Comparison of ENCODE assay signal across 25 cellular contexts in the genomic region with DNA sequence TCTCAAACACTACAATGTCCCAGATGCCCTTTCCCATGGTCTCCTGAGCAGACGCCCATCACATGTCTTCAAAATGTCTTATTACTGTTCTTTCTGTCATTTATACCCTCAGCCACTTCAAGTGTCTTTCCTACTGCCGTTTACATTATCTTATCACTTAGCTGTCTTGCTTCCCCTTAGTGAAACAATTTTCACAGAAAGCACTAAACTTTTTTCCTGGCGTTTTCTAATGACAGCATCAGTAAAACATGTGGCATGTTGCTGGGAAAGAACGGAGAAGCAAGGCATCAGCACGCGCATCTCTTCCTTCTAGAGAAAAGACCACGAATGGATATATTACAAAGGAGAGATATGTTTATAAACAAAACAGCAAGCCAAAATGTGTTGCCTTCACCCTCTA.
DNase-seq lines count a peak whose midpoint lies in the region; ATAC-seq and TF ChIP-seq lines count a peak whose summit lies in the region.
"Had no signal": no experiment of that assay in that cellular context is flagged by ENCODE, and none has a peak within 500 bp of the region (broad histone marks: within the 10 kb centered on the region; RNA-seq: fewer than 3 reads in every experiment).

No MANE protein-coding gene starts in this region.

- peaks cover 4% of the 10 kb centered on the region for H3K9me3 Mint-ChIP-seq in mesothelial cell of epicardium

- no peaks in the 10 kb centered on the region for H3K36me3 Mint-ChIP-seq in mesothelial cell of epicardium
- H3K36me3 Mint-ChIP-seq: CD4-positive, alpha-beta memory T cell had no signal

- peak overlapping the region; percentile 6 for H3K27ac Mint-ChIP-seq in mesothelial cell of epicardium
- H3K27ac Mint-ChIP-seq: CD4-positive, alpha-beta memory T cell had no signal

- H3K4me3 ChIP-seq in fibroblast of pulmonary artery (replicated peaks; ENCODE audit: low read depth, low read length) (no peak overlapping the region), dorsolateral prefrontal cortex (no peak overlapping the region)

- no peak overlapping the region for H3K27ac ChIP-seq in dorsolateral prefrontal cortex
- H3K27ac ChIP-seq: HL-60, RWPE1 had no signal

- intact Hi-C loops in dorsolateral prefrontal cortex (cut with DNase I), result no loop called here

- H3K27me3 Mint-ChIP-seq in mesothelial cell of epicardium (ENCODE audit: low read depth), result peaks cover 5% of the 10 kb centered on the region
- H3K27me3 Mint-ChIP-seq: CD4-positive, alpha-beta memory T cell had no signal

- DNase-seq in AG08395 (ENCODE audit: low spot score) (peak; percentile 20), amniotic epithelial cell (ENCODE audit: low read depth) (peak; percentile 35), fibroblast of pulmonary artery (ENCODE audit: low read depth) (peak; percentile 39), mesothelial cell of epicardium (ENCODE audit: low spot score in 2 of 2, unreplicated experiment in 2 of 2) (no peak), occipital lobe (lab: John Stamatoyannopoulos, UW) (no peak), activated T-cell treated with anti-CD3 and anti-CD28 coated beads for 4 hours (no peak), dorsolateral prefrontal cortex (no peak)
- DNase-seq: C1 segment of cervical spinal cord; CD4-positive, alpha-beta memory T cell; COR-L47; DMS53; NCI-H1092; NCI-H1436; NCI-H187; NCI-H2081 treated with DMSO at 0.1 percent for 48 hours; NCI-H2171; NCI-H226; NCI-H510A; NCI-H69; SHP77 had no signal

- no peaks in the 10 kb centered on the region for H3K27me3 ChIP-seq in dorsolateral prefrontal cortex

- TF ChIP-seq CTCF in fibroblast of pulmonary artery (IDR thresholded peaks at IDR 0.05; ENCODE audit: low read length, missing control alignments) (no peak), mesothelial cell of epicardium (IDR thresholded peaks at IDR 0.05; ENCODE audit: unreplicated experiment) (no peak), dorsolateral prefrontal cortex (IDR thresholded peaks at IDR 0.05 in 54 of 56, conservative IDR thresholded peaks at IDR 0.05 in 2 of 56; ENCODE audit: low read depth in 1 of 56, partially characterized antibody in 56 of 56) (no peak)

- no peak overlapping the region for H3K4me3 Mint-ChIP-seq in mesothelial cell of epicardium
- H3K4me3 Mint-ChIP-seq: CD4-positive, alpha-beta memory T cell had no signal

- peaks cover 25% of the 10 kb centered on the region for H3K4me1 Mint-ChIP-seq in mesothelial cell of epicardium
- H3K4me1 Mint-ChIP-seq: CD4-positive, alpha-beta memory T cell had no signal

- no peak for ATAC-seq in HG03442 (IDR thresholded peaks at IDR 0.05; ENCODE audit: unreplicated experiment)
- ATAC-seq: HCT116, Panc1 had no signal

Comparison
In these comparisons a context has a peak if more than half of its experiments do, and no peak if none do; other contexts are left out.
1. DNase-seq: peak in AG08395 (single experiment), amniotic epithelial cell (single experiment) and fibroblast of pulmonary artery (single experiment); none in mesothelial cell of epicardium (0 of 2), occipital lobe (single experiment), activated T-cell treated with anti-CD3 and anti-CD28 coated beads for 4 hours (single experiment) and dorsolateral prefrontal cortex (0 of 10).